In genomic region chr16:30139895-30140481, GRCh38 we compare ENCODE assay signal across 1 cellular context.
TF ChIP-seq lines count a peak whose summit lies in the region.

No MANE protein-coding gene starts in this region.

TF ChIP-seq in HepG2, 621 proteins besides CTCF, POLR2A, EP300 and RAD21 (continued from another document and continues in another):
- TF ChIP-seq AKNA (CRISPR knock-in tag; IDR thresholded peaks at IDR 0.05; ENCODE audit: borderline replicate concordance) (no peak), ZBTB49 (CRISPR knock-in tag; IDR thresholded peaks at IDR 0.05; ENCODE audit: borderline replicate concordance) (no peak), XBP1 (CRISPR knock-in tag; IDR thresholded peaks at IDR 0.05) (no peak), ARNTL (CRISPR knock-in tag; IDR thresholded peaks at IDR 0.05) (peak; percentile 92; the same call in 1 of the 2 replicates), ZNF777 (CRISPR knock-in tag; IDR thresholded peaks at IDR 0.05) (no peak), ZNF296 (CRISPR knock-in tag; conservative IDR thresholded peaks at IDR 0.05) (no peak), CEBPG (CRISPR knock-in tag; IDR thresholded peaks at IDR 0.05) (peak; percentile 84), GMEB1 (CRISPR knock-in tag; IDR thresholded peaks at IDR 0.05; ENCODE audit: borderline replicate concordance) (peak; percentile 38; the same call in 1 of the 2 replicates), ZFX (CRISPR knock-in tag; IDR thresholded peaks at IDR 0.05; ENCODE audit: low read depth) (peak; percentile 51), MATR3 (CRISPR knock-in tag; IDR thresholded peaks at IDR 0.05) (no peak), CHCHD3 (CRISPR knock-in tag; IDR thresholded peaks at IDR 0.05) (no peak), MAX (IDR thresholded peaks at IDR 0.05) (peak; percentile 90), ZNF367 (CRISPR knock-in tag; IDR thresholded peaks at IDR 0.05; ENCODE audit: borderline replicate concordance) (no peak), MZF1 (CRISPR knock-in tag; IDR thresholded peaks at IDR 0.05; ENCODE audit: borderline replicate concordance) (no peak), SKIL (CRISPR knock-in tag; IDR thresholded peaks at IDR 0.05; ENCODE audit: borderline replicate concordance) (peak; percentile 87), ARNT2 (CRISPR knock-in tag; IDR thresholded peaks at IDR 0.05; ENCODE audit: low read depth) (peak; percentile 26), ZNF781 (CRISPR knock-in tag; IDR thresholded peaks at IDR 0.05; ENCODE audit: borderline replicate concordance, not compliant biosample characterization) (no peak), THAP11 (CRISPR knock-in tag; IDR thresholded peaks at IDR 0.05) (peak; percentile 76), ZNF614 (CRISPR knock-in tag; IDR thresholded peaks at IDR 0.05; ENCODE audit: borderline replicate concordance) (peak; percentile 97), ATF2 (CRISPR knock-in tag; IDR thresholded peaks at IDR 0.05) (peak; percentile 93), ESRRA (CRISPR knock-in tag; IDR thresholded peaks at IDR 0.05; ENCODE audit: low read depth) (peak; percentile 59), MEIS2 (CRISPR knock-in tag; IDR thresholded peaks at IDR 0.05) (no peak; the same call in 1 of the 2 replicates), FOXJ3 (CRISPR knock-in tag; IDR thresholded peaks at IDR 0.05; ENCODE audit: borderline replicate concordance) (peak; percentile 97), SP1 (IDR thresholded peaks at IDR 0.05) (no peak), SP1 (CRISPR knock-in tag; IDR thresholded peaks at IDR 0.05) (peak; percentile 48), HDAC2 (CRISPR knock-in tag; IDR thresholded peaks at IDR 0.05) (peak; percentile 97), PCBP2 (optimal IDR thresholded peaks at IDR 0.05; ENCODE audit: low read depth, low read length, poor library complexity, severe bottlenecking) (no peak), ZNF383 (CRISPR knock-in tag; IDR thresholded peaks at IDR 0.05; ENCODE audit: borderline replicate concordance) (no peak), MTF1 (CRISPR knock-in tag; IDR thresholded peaks at IDR 0.05) (no peak), MAFF (IDR thresholded peaks at IDR 0.05; ENCODE audit: low read depth, low read length) (peak; percentile 40; the same call in 1 of the 2 replicates), DDIT3 (CRISPR knock-in tag; IDR thresholded peaks at IDR 0.05) (no peak), CBX5 (CRISPR knock-in tag; IDR thresholded peaks at IDR 0.05; ENCODE audit: borderline replicate concordance) (peak; percentile 15; the same call in 1 of the 2 replicates), LRRFIP1 (CRISPR knock-in tag; conservative IDR thresholded peaks at IDR 0.05) (no peak), ZKSCAN5 (CRISPR knock-in tag; IDR thresholded peaks at IDR 0.05) (no peak), ZNF772 (CRISPR knock-in tag; IDR thresholded peaks at IDR 0.05) (peak; percentile 85; the same call in 1 of the 2 replicates), ZNF24 (IDR thresholded peaks at IDR 0.05) (peak; percentile 80), GABPB1 (CRISPR knock-in tag; IDR thresholded peaks at IDR 0.05) (peak; percentile 70; the same call in 1 of the 2 replicates), ZNF224 (CRISPR knock-in tag; IDR thresholded peaks at IDR 0.05) (no peak), ZNF562 (CRISPR knock-in tag; IDR thresholded peaks at IDR 0.05; ENCODE audit: borderline replicate concordance) (no peak), ASH2L (IDR thresholded peaks at IDR 0.05; ENCODE audit: insufficient read length, low read depth, low read length) (peak; percentile 76), ZNF138 (CRISPR knock-in tag; IDR thresholded peaks at IDR 0.05; ENCODE audit: low read depth) (no peak), PAXIP1 (CRISPR knock-in tag; conservative IDR thresholded peaks at IDR 0.05) (peak; percentile 100), NFE2L1 (CRISPR knock-in tag; IDR thresholded peaks at IDR 0.05; ENCODE audit: borderline replicate concordance) (no peak), ZFP82 (CRISPR knock-in tag; IDR thresholded peaks at IDR 0.05; ENCODE audit: borderline replicate concordance) (no peak), HNF4A (CRISPR knock-in tag; IDR thresholded peaks at IDR 0.05) (peak; percentile 97), ZNF430 (CRISPR knock-in tag; IDR thresholded peaks at IDR 0.05) (peak; percentile 49), DNMT1 (CRISPR knock-in tag; IDR thresholded peaks at IDR 0.05) (no peak), ZNF841 (CRISPR knock-in tag; IDR thresholded peaks at IDR 0.05; ENCODE audit: borderline replicate concordance) (no peak), SRSF1 (optimal IDR thresholded peaks at IDR 0.05; ENCODE audit: low read depth, low read length) (no peak), MED1 (CRISPR knock-in tag; IDR thresholded peaks at IDR 0.05) (peak; percentile 98)
